Comparison of ENCODE assay signal across 26 cellular contexts in genomic region chr2:75133621-75134020, GRCh38.
"Had no signal": no experiment of that assay in that cellular context is flagged by ENCODE, and none has a peak within 500 bp of the region (broad histone marks: within the 10 kb centered on the region; RNA-seq: fewer than 3 reads in every experiment).

No MANE protein-coding gene starts in this region.

- H3K36me3 ChIP-seq: colonic mucosa, gastroesophageal sphincter, heart left ventricle, left lung, neural progenitor cell, prostate gland, right atrium auricular region, transverse colon, vagina had no signal

- H3K27ac ChIP-seq: colonic mucosa, foreskin keratinocyte, gastroesophageal sphincter, heart left ventricle, hepatocyte, left lung, neural progenitor cell, prostate gland, right atrium auricular region, vagina had no signal

- H3K4me3 Mint-ChIP-seq: central memory CD8-positive, alpha-beta T cell; natural killer cell treated with Interleukin-12 subunit alpha and Interleukin-12 subunit beta and Interleukin-15 and Interleukin-18, amount 100 ng/mL, for 72 hours; neural progenitor cell; stimulated activated memory B cell treated with anti-CD40 and anti-IgM and Interleukin-4, amounts not matched to agents 10 μg/mL and 1 μg/mL and 100 μg/mL, for 72 hours had no signal

- H2AFZ ChIP-seq: hepatocyte, neural progenitor cell had no signal

- H3K4me1 ChIP-seq: colonic mucosa, foreskin keratinocyte, left lung, neural progenitor cell, prostate gland, right atrium auricular region had no signal

- H3K4me2 ChIP-seq: hepatocyte, neural progenitor cell had no signal

- H3K27ac Mint-ChIP-seq: naive B cell; natural killer cell treated with Interleukin-12 subunit alpha and Interleukin-12 subunit beta and Interleukin-15 and Interleukin-18, amount 100 ng/mL, for 72 hours; neural progenitor cell; stimulated activated memory B cell treated with anti-CD40 and anti-IgM and Interleukin-4, amounts not matched to agents 10 μg/mL and 1 μg/mL and 100 μg/mL, for 72 hours had no signal

- H3K79me2 ChIP-seq: hepatocyte had no signal

- ATAC-seq: foreskin keratinocyte; gastroesophageal sphincter; heart left ventricle; left cardiac atrium; left lung; mucosa of descending colon; natural killer cell treated with Interleukin-12 subunit alpha and Interleukin-12 subunit beta and Interleukin-15 and Interleukin-18, amount 100 ng/mL, for 72 hours; sciatic nerve; stimulated activated memory B cell treated with anti-CD40 and anti-IgM and Interleukin-4, amounts not matched to agents 10 μg/mL and 1 μg/mL and 100 μg/mL, for 72 hours; stimulated activated naive CD8-positive, alpha-beta T cell treated with anti-CD3 and anti-CD28 coated beads, Interleukin-15, Interleukin-2, amounts not matched to agents 100 U/mL and 50 U/mL, for 24 hours had no signal

- H3K27me3 ChIP-seq: colonic mucosa, gastroesophageal sphincter, heart left ventricle, hepatocyte, left lung, neural progenitor cell, right atrium auricular region, transverse colon, vagina had no signal

- H3K9me3 Mint-ChIP-seq: central memory CD8-positive, alpha-beta T cell; naive B cell; natural killer cell treated with Interleukin-12 subunit alpha and Interleukin-12 subunit beta and Interleukin-15 and Interleukin-18, amount 100 ng/mL, for 72 hours; neural progenitor cell; stimulated activated memory B cell treated with anti-CD40 and anti-IgM and Interleukin-4, amounts not matched to agents 10 μg/mL and 1 μg/mL and 100 μg/mL, for 72 hours had no signal

- DNase-seq: colonic mucosa; dermis blood vessel endothelial cell; effector memory CD4-positive, alpha-beta T cell; erythroblast; heart left ventricle; kidney; left cardiac atrium; left lung; mucosa of descending colon; naive B cell; stimulated activated CD4-positive, alpha-beta T cell treated with anti-CD3 and anti-CD28 coated beads, Interleukin-2, amount 100 ng/mL, for 24 hours; stimulated activated CD4-positive, alpha-beta T cell treated with anti-CD3 and anti-CD28 coated beads, Interleukin-4, amount 100 ng/mL, for 24 hours; stimulated activated naive CD8-positive, alpha-beta T cell treated with anti-CD3 and anti-CD28 coated beads, Interleukin-15, Interleukin-2, amounts not matched to agents 100 U/mL and 50 U/mL, for 24 hours; substantia nigra; transverse colon had no signal

- H3K9me3 ChIP-seq: colonic mucosa, gastroesophageal sphincter, heart left ventricle, left lung, mucosa of descending colon, prostate gland, right atrium auricular region, transverse colon, vagina had no signal

- H3K4me1 Mint-ChIP-seq: central memory CD8-positive, alpha-beta T cell; naive B cell; neural progenitor cell; stimulated activated memory B cell treated with anti-CD40 and anti-IgM and Interleukin-4, amounts not matched to agents 10 μg/mL and 1 μg/mL and 100 μg/mL, for 72 hours had no signal

- H3K9ac ChIP-seq: neural progenitor cell had no signal

- H3K36me3 Mint-ChIP-seq: naive B cell; natural killer cell treated with Interleukin-12 subunit alpha and Interleukin-12 subunit beta and Interleukin-15 and Interleukin-18, amount 100 ng/mL, for 72 hours; neural progenitor cell; stimulated activated memory B cell treated with anti-CD40 and anti-IgM and Interleukin-4, amounts not matched to agents 10 μg/mL and 1 μg/mL and 100 μg/mL, for 72 hours had no signal

- H3K4me3 ChIP-seq: colonic mucosa, gastroesophageal sphincter, heart left ventricle, hepatocyte, left lung, mucosa of descending colon, neural progenitor cell, prostate gland, right atrium auricular region, transverse colon, vagina had no signal
